Comparison of ENCODE assay signal across 29 cellular contexts in genomic region chr4:54254915-54255246, GRCh38. TPM values are rescaled to one million over a fixed set of nuclear protein-coding genes. Genes with fewer than 3 reads are reported as not detected.
DNase-seq lines count a peak whose midpoint lies in the region; ATAC-seq and TF ChIP-seq lines count a peak whose summit lies in the region.
"Had no signal": no experiment of that assay in that cellular context is flagged by ENCODE, and none has a peak within 500 bp of the region (broad histone marks: within the 10 kb centered on the region; RNA-seq: fewer than 3 reads in every experiment).

No MANE protein-coding gene starts in this region.

- peaks cover 91% of the 10 kb centered on the region for H3K79me2 ChIP-seq in fibroblast of lung (ENCODE audit: control insufficient read depth, insufficient read depth, low read length)

- H3K14ac ChIP-seq in mesenchymal stem cell (ENCODE audit: low read length in 2 of 2): no peak overlapping the region

- no peak overlapping the region for H4K8ac ChIP-seq in mesenchymal stem cell (ENCODE audit: low read length)

- peaks cover 4% of the 10 kb centered on the region for H3K4me1 Mint-ChIP-seq in type B pancreatic cell (ENCODE audit: unreplicated experiment)
- H3K4me1 Mint-ChIP-seq in T-helper 17 cell: no peaks in the 10 kb centered on the region
- H3K4me1 Mint-ChIP-seq: activated naive CD8-positive, alpha-beta T cell treated with anti-CD3 and anti-CD28 coated beads, Interleukin-2, amount 10 ng/mL, durations not matched to agents 7 days and 5 days; immature natural killer cell; naive thymus-derived CD4-positive, alpha-beta T cell had no signal

- H3K4me2 ChIP-seq in fibroblast of lung (ENCODE audit: extremely low read depth, insufficient read depth, low read length) (no peak overlapping the region), mesenchymal stem cell (ENCODE audit: low read length, poor library complexity, severe bottlenecking) (no peak overlapping the region)
- H3K4me2 ChIP-seq: BLaER1 treated with 17β-estradiol and CSF1 and Interleukin-3, amounts not matched to agents 10 nM and 100 nM had no signal

- H3K79me1 ChIP-seq in mesenchymal stem cell (replicated peaks; ENCODE audit: low read length, poor library complexity, severe bottlenecking): no peaks in the 10 kb centered on the region

- H3K9me3 Mint-ChIP-seq in type B pancreatic cell: no peaks in the 10 kb centered on the region
- H3K9me3 Mint-ChIP-seq: T-helper 2 cell treated with Interferon-gamma antibody and Interleukin-4, amounts not matched to agents 5 μg/mL and 100 μg/mL, for 36 hours had no signal

- peaks cover 25% of the 10 kb centered on the region for H3K36me3 Mint-ChIP-seq in type B pancreatic cell
- no peaks in the 10 kb centered on the region for H3K36me3 Mint-ChIP-seq in T-helper 17 cell (ENCODE audit: low read depth)
- H3K36me3 Mint-ChIP-seq: activated naive CD8-positive, alpha-beta T cell treated with anti-CD3 and anti-CD28 coated beads, Interleukin-2, amount 10 ng/mL, durations not matched to agents 7 days and 5 days; immature natural killer cell; naive thymus-derived CD4-positive, alpha-beta T cell had no signal

- H3K27ac Mint-ChIP-seq in type B pancreatic cell (no peak overlapping the region), T-helper 17 cell (no peak overlapping the region)
- H3K27ac Mint-ChIP-seq: activated naive CD8-positive, alpha-beta T cell treated with anti-CD3 and anti-CD28 coated beads, Interleukin-2, amount 10 ng/mL, durations not matched to agents 7 days and 5 days; immature natural killer cell; naive thymus-derived CD4-positive, alpha-beta T cell; T-helper 2 cell treated with Interferon-gamma antibody and Interleukin-4, amounts not matched to agents 5 μg/mL and 100 μg/mL, for 36 hours had no signal

- TF ChIP-seq CTCF in AG10803 (conservative IDR thresholded peaks at IDR 0.05; ENCODE audit: low read length) (no peak), fibroblast of lung (conservative IDR thresholded peaks at IDR 0.05 in 1 of 2, IDR thresholded peaks at IDR 0.05 in 1 of 2; ENCODE audit: low read depth in 1 of 2, low read length in 2 of 2) (no peak), type B pancreatic cell (conservative IDR thresholded peaks at IDR 0.05) (no peak), tibial nerve (IDR thresholded peaks at IDR 0.05) (no peak)

- H3K9ac ChIP-seq in fibroblast of lung (ENCODE audit: insufficient read depth, low read length) (no peak overlapping the region), mesenchymal stem cell (ENCODE audit: low read length) (peak overlapping the region; percentile 54)
- H3K9ac ChIP-seq: BLaER1 treated with 17β-estradiol and CSF1 and Interleukin-3, amounts not matched to agents 10 nM and 100 nM had no signal

- no peak overlapping the region for H2BK15ac ChIP-seq in mesenchymal stem cell (ENCODE audit: low read depth, poor library complexity, severe bottlenecking)

- H2BK120ac ChIP-seq in mesenchymal stem cell (ENCODE audit: low read depth, low read length): no peak overlapping the region

- H3K4me3 ChIP-seq in AG10803 (ENCODE audit: low read length) (no peak overlapping the region), fibroblast of lung (replicated peaks in 1 of 4; ENCODE audit: control extremely low read depth in 1 of 4, insufficient read depth in 1 of 4, low read depth in 3 of 4, low read length in 4 of 4) (no peak overlapping the region), mesenchymal stem cell (ENCODE audit: insufficient read depth in 1 of 2, low read depth in 1 of 2, low read length in 2 of 2) (no peak overlapping the region), tibial nerve (no peak overlapping the region)
- H3K4me3 ChIP-seq: BLaER1 treated with 17β-estradiol and CSF1 and Interleukin-3, amounts not matched to agents 10 nM and 100 nM; MG63; ovary had no signal

- H3K27me3 Mint-ChIP-seq in type B pancreatic cell (no peaks in the 10 kb centered on the region), T-helper 17 cell (peaks cover 24% of the 10 kb centered on the region)
- H3K27me3 Mint-ChIP-seq: activated naive CD8-positive, alpha-beta T cell treated with anti-CD3 and anti-CD28 coated beads, Interleukin-2, amount 10 ng/mL, durations not matched to agents 7 days and 5 days had no signal

- ATAC-seq in T-helper 17 cell: no peak
- ATAC-seq in GM21825 (IDR thresholded peaks at IDR 0.05; ENCODE audit: unreplicated experiment): no peak
- ATAC-seq: naive thymus-derived CD4-positive, alpha-beta T cell had no signal

- H3K4me1 ChIP-seq in fibroblast of lung (ENCODE audit: control insufficient read depth, extremely low read depth, insufficient read depth, low read length): peaks cover 23% of the 10 kb centered on the region
- H3K4me1 ChIP-seq in mesenchymal stem cell (ENCODE audit: control insufficient read depth, insufficient read depth, low read depth, low read length): no peaks in the 10 kb centered on the region
- no peaks in the 10 kb centered on the region for H3K4me1 ChIP-seq in tibial nerve

- H3K27ac ChIP-seq in fibroblast of lung (ENCODE audit: insufficient read depth, low read length): peak overlapping the region; percentile 34
- H3K27ac ChIP-seq in mesenchymal stem cell (ENCODE audit: low read length, poor library complexity, severe bottlenecking): no peak overlapping the region
- H3K27ac ChIP-seq in tibial nerve: no peak overlapping the region
- H3K27ac ChIP-seq: BLaER1 treated with 17β-estradiol and CSF1 and Interleukin-3, amounts not matched to agents 10 nM and 100 nM; ovary; VCaP had no signal

- H3K23ac ChIP-seq in mesenchymal stem cell (ENCODE audit: low read length in 2 of 2): no peak overlapping the region

- H4K20me1 ChIP-seq in fibroblast of lung (ENCODE audit: control insufficient read depth, extremely low read depth, insufficient read depth, low read length): peaks cover 11% of the 10 kb centered on the region
- H4K20me1 ChIP-seq: BLaER1 treated with 17β-estradiol and CSF1 and Interleukin-3, amounts not matched to agents 10 nM and 100 nM had no signal

- TF ChIP-seq EP300 in tibial nerve (IDR thresholded peaks at IDR 0.05): no peak

- peaks cover 4% of the 10 kb centered on the region for H3K36me3 ChIP-seq in fibroblast of lung (ENCODE audit: control insufficient read depth, insufficient read depth, low read length)
- H3K36me3 ChIP-seq in mesenchymal stem cell (ENCODE audit: control insufficient read depth in 1 of 2, insufficient read depth in 2 of 2, low read depth in 1 of 2, low read length in 2 of 2): peaks cover 0 to 75% of the 10 kb centered on the region in 2 experiments
- no peaks in the 10 kb centered on the region for H3K36me3 ChIP-seq in tibial nerve
- H3K36me3 ChIP-seq: BLaER1 treated with 17β-estradiol and CSF1 and Interleukin-3, amounts not matched to agents 10 nM and 100 nM; ovary had no signal

- H3K27me3 ChIP-seq in fibroblast of lung (ENCODE audit: control insufficient read depth, insufficient read depth, low read length) (no peaks in the 10 kb centered on the region), mesenchymal stem cell (ENCODE audit: control insufficient read depth in 1 of 2, insufficient read depth in 1 of 2, low read length in 2 of 2) (no peaks in the 10 kb centered on the region), tibial nerve (no peaks in the 10 kb centered on the region)
- H3K27me3 ChIP-seq: BLaER1 treated with 17β-estradiol and CSF1 and Interleukin-3, amounts not matched to agents 10 nM and 100 nM; MG63; ovary had no signal

- H2BK12ac ChIP-seq in mesenchymal stem cell (ENCODE audit: low read length in 2 of 2): peak overlapping the region in 1 of 2 experiments; percentile 29

- no peak overlapping the region for H2BK5ac ChIP-seq in mesenchymal stem cell (ENCODE audit: low read depth, low read length, poor library complexity, severe bottlenecking)

- H3K4ac ChIP-seq in mesenchymal stem cell (ENCODE audit: low read depth in 1 of 2, low read length in 2 of 2): no peak overlapping the region

- H2AFZ ChIP-seq in fibroblast of lung (ENCODE audit: low read length) (no peak overlapping the region), mesenchymal stem cell (ENCODE audit: low read depth, low read length) (no peak overlapping the region)

- no peak for TF ChIP-seq POLR2A in tibial nerve (IDR thresholded peaks at IDR 0.05)

- H3K4me3 Mint-ChIP-seq in type B pancreatic cell (no peak overlapping the region), T-helper 17 cell (no peak overlapping the region)
- H3K4me3 Mint-ChIP-seq: activated naive CD8-positive, alpha-beta T cell treated with anti-CD3 and anti-CD28 coated beads, Interleukin-2, amount 10 ng/mL, durations not matched to agents 7 days and 5 days; immature natural killer cell; naive thymus-derived CD4-positive, alpha-beta T cell; T-helper 2 cell treated with Interferon-gamma antibody and Interleukin-4, amounts not matched to agents 5 μg/mL and 100 μg/mL, for 36 hours had no signal

- H4K91ac ChIP-seq in mesenchymal stem cell (ENCODE audit: low read length): no peak overlapping the region

- H3K9me3 ChIP-seq in fibroblast of lung (ENCODE audit: control insufficient read depth, insufficient read depth, low read depth, low read length): no peaks in the 10 kb centered on the region
- no peaks in the 10 kb centered on the region for H3K9me3 ChIP-seq in mesenchymal stem cell (ENCODE audit: control insufficient read depth, low read length)
- H3K9me3 ChIP-seq in tibial nerve: peaks cover 0 to 11% (median 0%) of the 10 kb centered on the region in 4 donors
- no peaks in the 10 kb centered on the region for H3K9me3 ChIP-seq in T-helper 17 cell (ENCODE audit: control insufficient read depth, low read length, poor library complexity, severe bottlenecking)
- H3K9me3 ChIP-seq: MG63, ovary had no signal

- peak overlapping the region in 1 of 2 experiments; percentile 4 for H3K18ac ChIP-seq in mesenchymal stem cell (ENCODE audit: low read depth in 1 of 2, low read length in 2 of 2)

- DNase-seq in AG10803 (ENCODE audit: low read depth) (peak; percentile 31), MV-4-11 (lab: John Stamatoyannopoulos, UW) (peak; percentile 60), fibroblast of lung (ENCODE audit: low read depth in 2 of 2) (peak in 1 of 2 donors; percentile 88), mesenchymal stem cell (peak; percentile 45), type B pancreatic cell (ENCODE audit: extremely low spot score, unreplicated experiment) (no peak), tibial nerve (ENCODE audit: low spot score in 2 of 2) (no peak), T-helper 17 cell (no peak)
- DNase-seq: activated CD4-positive, alpha-beta T cell treated with anti-CD3 and anti-CD28 coated beads for 4 hours; activated gamma-delta T cell; activated naive CD8-positive, alpha-beta T cell treated with anti-CD3 and anti-CD28 coated beads, Interleukin-2, amount 10 ng/mL, durations not matched to agents 7 days and 5 days; activated T-cell treated with anti-CD3 and anti-CD28 coated beads for 4 hours; H7; hypothalamus; immature natural killer cell; KG1; midbrain; naive thymus-derived CD4-positive, alpha-beta T cell; NCI-H1417 treated with DMSO at 0.1 percent for 48 hours; NCI-H446; retina; stimulated activated CD4-positive, alpha-beta T cell treated with anti-CD3 and anti-CD28 coated beads, Interleukin-2, amount 100 ng/mL, for 48 hours had no signal

- no peak overlapping the region for H2AK5ac ChIP-seq in mesenchymal stem cell (ENCODE audit: low read length, severe bottlenecking)

- WGBS in mesenchymal stem cell: 64% methylated on average over 4 of the region's 4 CpGs
- WGBS in tibial nerve, 2 donors: 59 to 68% methylated on average over 4 of the region's 4 CpGs

RNA-seq across cellular contexts. Expression of gene PDGFRA, which starts 25.8 kb away (rescaled TPM):
- total RNA-seq in fibroblast of lung: 350 and 363 TPM in 2 replicates
- polyA plus RNA-seq in fibroblast of lung: 284 and 342 TPM in 2 replicates
- 148 and 177 TPM in 2 replicates for polyA plus RNA-seq in fibroblast of lung (2012)
- 184 and 245 TPM in 2 replicates for polyA minus RNA-seq in fibroblast of lung (ENCODE audit: low replicate concordance)
- 343 TPM for polyA plus RNA-seq in mesenchymal stem cell (2013, experiment 1 of 2)
- polyA plus RNA-seq in mesenchymal stem cell (2013, experiment 2 of 2): 347 TPM
- total RNA-seq in type B pancreatic cell (ENCODE audit: low replicate concordance): 4.8 and 215 TPM in 2 replicates
- total RNA-seq in tibial nerve: 100 to 1,000 TPM in 1 of 4 donors, 10 to 100 TPM in 3; 80.4 to 103 (median 89.4) TPM
- total RNA-seq in T-helper 17 cell: under 1 TPM in 1 of 2 donors, not detected in 1; 0.63 TPM
- total RNA-seq: activated naive CD8-positive, alpha-beta T cell treated with anti-CD3 and anti-CD28 coated beads, Interleukin-2, amount 10 ng/mL, durations not matched to agents 7 days and 5 days; HT-29; OCI-LY7 had no signal
- polyA plus RNA-seq: immature natural killer cell; naive thymus-derived CD4-positive, alpha-beta T cell had no signal

Comparison
In these comparisons a context has a peak if more than half of its experiments do, and no peak if none do; other contexts are left out.
1. DNase-seq: peak in AG10803 (single experiment), MV-4-11 (single experiment) and mesenchymal stem cell (single experiment); none in type B pancreatic cell (single experiment), tibial nerve (0 of 2) and T-helper 17 cell (0 of 3).